ENCODE assay signal across 8 cellular contexts in genomic region chr15:74460298-74460697, GRCh38. TPM values are rescaled to one million over a fixed set of nuclear protein-coding genes. Genes with fewer than 3 reads are reported as not detected.
DNase-seq lines count a peak whose midpoint lies in the region; ATAC-seq and TF ChIP-seq lines count a peak whose summit lies in the region.

No MANE protein-coding gene starts in this region.

- TF ChIP-seq POLR2A in prostate gland (IDR thresholded peaks at IDR 0.05), result no peak

- H3K4me1 Mint-ChIP-seq in endothelial cell (ENCODE audit: unreplicated experiment), result peaks cover 46% of the 10 kb centered on the region

- peak overlapping the region; percentile 98 for H3K27ac Mint-ChIP-seq in endothelial cell (ENCODE audit: unreplicated experiment)

- peak overlapping the region; percentile 71 for H3K9ac ChIP-seq in NT2/D1 (ENCODE audit: insufficient read length, low read depth)

- H3K27me3 Mint-ChIP-seq in endothelial cell (ENCODE audit: unreplicated experiment), result no peaks in the 10 kb centered on the region

- H3K9me3 ChIP-seq in NT2/D1 (ENCODE audit: insufficient read depth, low read length) (peaks cover 14% of the 10 kb centered on the region), prostate gland (no peaks in the 10 kb centered on the region)

- TF ChIP-seq CTCF in GM12864 (IDR thresholded peaks at IDR 0.05; ENCODE audit: low read depth, low read length, missing control alignments) (no peak), endothelial cell (IDR thresholded peaks at IDR 0.05; ENCODE audit: unreplicated experiment) (no peak), prostate gland (IDR thresholded peaks at IDR 0.05) (no peak)

- H3K27me3 ChIP-seq in NT2/D1 (ENCODE audit: insufficient read depth, insufficient read length) (no peaks in the 10 kb centered on the region), prostate gland (replicated peaks; ENCODE audit: insufficient read depth) (no peaks in the 10 kb centered on the region)

- intact Hi-C loops in prostate gland (cut with DNase I), result loop anchor here (5.0 kb wide), 2 partner anchors 82 to 157 kb away; partner anchors contain the start of genes ARID3B and CLK3

- peaks cover 13% of the 10 kb centered on the region for H3K36me3 Mint-ChIP-seq in endothelial cell (ENCODE audit: low read depth, unreplicated experiment)

- H3K4me3 ChIP-seq in GM12864 (ENCODE audit: low read depth, low read length) (peak overlapping the region; percentile 79), NT2/D1 (ENCODE audit: insufficient read length, low read depth) (peak overlapping the region; percentile 73), prostate gland (peak overlapping the region; percentile 55 to 60)

- no peaks in the 10 kb centered on the region for H3K9me3 Mint-ChIP-seq in endothelial cell (ENCODE audit: unreplicated experiment)

- 37% methylated on average over 2 of the region's 2 CpGs for WGBS in prostate gland

- no peak for ATAC-seq in left lobe of liver

- H3K27ac ChIP-seq in prostate gland, result peak overlapping the region; percentile 73 to 82

- H3K4me1 ChIP-seq in NT2/D1 (ENCODE audit: insufficient read depth, insufficient read length) (no peaks in the 10 kb centered on the region), prostate gland (replicated peaks) (no peaks in the 10 kb centered on the region)

- peak overlapping the region; percentile 98 for H3K4me3 Mint-ChIP-seq in endothelial cell (ENCODE audit: unreplicated experiment)

- H3K36me3 ChIP-seq in NT2/D1 (ENCODE audit: insufficient read depth, insufficient read length, low read length) (peaks cover 25% of the 10 kb centered on the region), prostate gland (peaks cover 0 to 2% of the 10 kb centered on the region in 2 donors)

- DNase-seq in GM12864 (ENCODE audit: low read depth) (peak; percentile 40), NT2/D1 (ENCODE audit: low read depth, low spot score) (no peak), endothelial cell (ENCODE audit: low spot score) (no peak), prostate gland (ENCODE audit: low spot score) (no peak), NCI-H1694 treated with DMSO at 0.1 percent for 48 hours (lab: John Stamatoyannopoulos, UW) (no peak), left lobe of liver (ENCODE audit: low spot score) (no peak), LoVo (ENCODE audit: low spot score) (no peak), middle frontal gyrus (ENCODE audit: extremely low spot score, low spot score) (no peak)

RNA-seq across cellular contexts. Expression of gene UBL7, which starts 0.7 kb away (rescaled TPM):
- total RNA-seq in endothelial cell (ENCODE audit: unreplicated experiment) (79.9 TPM), prostate gland (10 to 100 TPM; 83.1 to 85.2 TPM), left lobe of liver (15.4 TPM)

RNA-seq across cellular contexts. Expression of gene SEMA7A, which starts 26.5 kb away (rescaled TPM):
- total RNA-seq in endothelial cell (ENCODE audit: unreplicated experiment) (41.4 TPM), prostate gland (100 to 1,000 TPM in 1 of 2 donors, 1 to 10 TPM in 1; 1.3 to 171 TPM), left lobe of liver (0.53 TPM)
